8 cellular contexts compared by ENCODE assay signal in the genomic region with DNA sequence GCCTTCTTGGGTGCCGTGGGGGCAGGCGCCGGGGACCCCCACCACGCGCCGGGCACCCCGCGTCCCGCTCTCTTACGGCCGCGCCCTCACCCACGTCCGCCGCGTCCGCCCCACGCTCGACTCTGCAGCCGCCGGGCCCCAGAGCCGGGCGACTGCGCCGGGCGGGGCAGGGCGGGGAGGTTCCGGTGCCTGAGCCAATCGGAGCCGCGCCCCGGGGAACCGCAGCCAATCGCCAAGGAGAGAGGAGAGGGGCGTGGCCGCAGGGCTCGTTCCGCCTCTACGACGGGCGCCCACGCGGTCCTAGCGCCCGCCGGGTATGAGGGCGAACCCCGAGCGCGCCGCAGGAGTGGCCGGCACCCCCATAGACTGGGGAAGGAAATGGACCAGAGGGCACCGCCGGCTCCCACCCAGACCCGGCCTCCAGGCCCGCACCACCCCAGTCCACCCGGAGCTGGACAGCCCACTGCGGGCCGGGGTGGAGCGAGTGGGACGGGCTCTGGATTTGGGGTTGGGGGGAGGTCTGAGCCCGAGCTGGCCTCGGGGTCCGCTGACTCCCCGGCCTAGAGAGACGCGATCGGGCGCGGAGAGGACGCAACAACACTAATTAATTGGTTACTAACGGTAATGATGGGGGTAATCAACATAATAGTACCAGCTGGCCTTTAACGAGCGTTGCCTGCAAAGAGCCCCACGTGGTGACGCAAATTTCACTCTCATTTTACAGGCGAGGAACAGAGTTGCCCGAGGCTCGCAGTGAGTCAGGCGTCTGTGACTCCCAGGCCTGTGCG. TPM values are rescaled to one million over a fixed set of nuclear protein-coding genes. Genes with fewer than 3 reads are reported as not detected.
DNase-seq lines count a peak whose midpoint lies in the region; ATAC-seq, FAIRE-seq and TF ChIP-seq lines count a peak whose summit lies in the region.

MFSD12 (minus strand) TSS at position 126 of the 788 bp plus-strand sequence. CDS start 183 bp downstream, outside the sequence.

- H3K4me1 ChIP-seq in adipocyte (ENCODE audit: control insufficient read depth, insufficient read depth, low read length) (peaks cover 24% of the 10 kb centered on the region), heart left ventricle (peaks cover 0 to 51% (median 28%) of the 10 kb centered on the region in 12 donors), upper lobe of left lung (peaks cover 21 to 45% (median 39%) of the 10 kb centered on the region in 4 donors)

- H3K36me3 ChIP-seq in adipocyte (ENCODE audit: control insufficient read depth, insufficient read depth, low read length, severe bottlenecking) (no peaks in the 10 kb centered on the region), heart left ventricle (no peaks in the 10 kb centered on the region), upper lobe of left lung (no peaks in the 10 kb centered on the region)

- H3K27ac ChIP-seq in heart left ventricle (peak within 1 kb of the TSS; percentile 32 to 86 (median 74)), upper lobe of left lung (peak within 1 kb of the TSS; percentile 78 to 89 (median 84))

- FAIRE-seq in GM12892 (lab: Jason Lieb, UNC): peak; percentile 96

- no peaks in the 10 kb centered on the region for H3K27me3 ChIP-seq in adipocyte (replicated peaks; ENCODE audit: control insufficient read depth, insufficient read depth, low read length)
- H3K27me3 ChIP-seq in heart left ventricle: no peaks in the 10 kb centered on the region
- no peaks in the 10 kb centered on the region for H3K27me3 ChIP-seq in upper lobe of left lung

- H3K9ac ChIP-seq in adipocyte (ENCODE audit: low read length): peak within 1 kb of the TSS; percentile 89

- TF ChIP-seq POLR2A in GM12892 (IDR thresholded peaks at IDR 0.05; ENCODE audit: low read depth, low read length): peak; percentile 69; the same call in 1 of the 2 replicates
- TF ChIP-seq POLR2A in heart left ventricle (IDR thresholded peaks at IDR 0.05): peak in 1 of 2 donors; percentile 92
- peak in 2 of 4 donors; percentile 73 to 96 for TF ChIP-seq POLR2A in upper lobe of left lung (IDR thresholded peaks at IDR 0.05)

- DNase-seq in GM12892 (ENCODE audit: insufficient read length): peak; percentile 100
- peak; percentile 79 for DNase-seq in NCI-H1417 treated with DMSO at 0.1 percent for 48 hours (lab: John Stamatoyannopoulos, UW)
- peak; percentile 90 for DNase-seq in T follicular helper cell (ENCODE audit: low read depth)
- DNase-seq in adipocyte (ENCODE audit: low read depth): peak; percentile 99
- peak; percentile 96 to 98 (median 96) for DNase-seq in heart left ventricle
- DNase-seq in posterior vena cava (ENCODE audit: low spot score): peak; percentile 98
- DNase-seq in upper lobe of left lung: peak; percentile 90 to 99

- no peaks in the 10 kb centered on the region for H3K9me3 ChIP-seq in adipocyte (ENCODE audit: control insufficient read depth, low read length)
- H3K9me3 ChIP-seq in heart left ventricle: no peaks in the 10 kb centered on the region
- no peaks in the 10 kb centered on the region for H3K9me3 ChIP-seq in upper lobe of left lung

- WGBS in heart left ventricle, 4 donors: 0 to 2% (median 1%) methylated on average over 26 to 81 of the region's 81 CpGs
- 0 to 1% methylated on average over 19 to 20 of the region's 81 CpGs for WGBS in upper lobe of left lung, 2 donors

- peak; percentile 94 for ATAC-seq in HG02798 (IDR thresholded peaks at IDR 0.05; ENCODE audit: poor library complexity, unreplicated experiment)
- peak; percentile 97 to 98 (median 98) for ATAC-seq in heart left ventricle
- peak; percentile 98 for ATAC-seq in upper lobe of left lung (ENCODE audit: low FRiP score in 2 of 2)

- TF ChIP-seq CTCF in heart left ventricle (IDR thresholded peaks at IDR 0.05) (no peak), upper lobe of left lung (IDR thresholded peaks at IDR 0.05) (no peak)

- intact Hi-C loops in heart left ventricle (cut with DNase I) (loop anchor here in 5 of 10 donors (2.0 to 10.0 kb wide), 4 partner anchors 15 to 157 kb away; partner anchors contain the start of gene HMG20B (in 2 of the 5)), posterior vena cava (cut with DNase I) (no loop called here)

- TF ChIP-seq EP300 in upper lobe of left lung (IDR thresholded peaks at IDR 0.05): peak in 1 of 4 donors; percentile 28

- H3K4me3 ChIP-seq in adipocyte (ENCODE audit: low read length): peak within 1 kb of the TSS; percentile 92
- peak within 1 kb of the TSS; percentile 66 to 99 (median 91) for H3K4me3 ChIP-seq in heart left ventricle
- H3K4me3 ChIP-seq in upper lobe of left lung: peak within 1 kb of the TSS; percentile 89 to 99 (median 98)

RNA-seq across cellular contexts. Expression of gene MFSD12, which starts in this region (rescaled TPM):
- polyA plus RNA-seq in GM12892 (2012; ENCODE audit: missing spikeins): 15.4 TPM
- total RNA-seq in heart left ventricle (10 to 100 TPM; 15.7 to 62.8 (median 23.4) TPM), posterior vena cava (10 to 100 TPM; 49.6 to 52.7 TPM), upper lobe of left lung (100 to 1,000 TPM in 2 of 6 donors, 10 to 100 TPM in 4; 44.2 to 178 (median 96.0) TPM)
- 10 to 100 TPM; 19.0 to 51.8 TPM for polyA plus RNA-seq in heart left ventricle

Comparison
In these comparisons a context has a peak if more than half of its experiments do, and no peak if none do; other contexts are left out.
1. Peak in every context shown above with its lines: DNase-seq, ATAC-seq, H3K4me3 ChIP-seq and H3K27ac ChIP-seq.